ENCODE assay signal across 40 cellular contexts in genomic region chr10:64062793-64063192, GRCh38.
"Had no signal": no experiment of that assay in that cellular context is flagged by ENCODE, and none has a peak within 500 bp of the region (broad histone marks: within the 10 kb centered on the region; RNA-seq: fewer than 3 reads in every experiment).

No MANE protein-coding gene starts in this region.

- H3K27me3 ChIP-seq: adrenal gland, ascending aorta, body of pancreas, brain microvascular endothelial cell, breast epithelium, cardiac muscle cell had no signal

- H3K36me3 ChIP-seq: adrenal gland, ascending aorta, brain microvascular endothelial cell, breast epithelium, cardiac muscle cell had no signal

- H3K27ac ChIP-seq: adrenal gland, ascending aorta, body of pancreas, brain microvascular endothelial cell, breast epithelium, cardiac muscle cell had no signal

- ATAC-seq: activated naive CD4-positive, alpha-beta T cell treated with anti-CD3 and anti-CD28 coated beads, Interleukin-2, amount 50 U/mL, for 72 hours; activated naive CD8-positive, alpha-beta T cell treated with anti-CD3 and anti-CD28 coated beads, Interleukin-2, amount 50 U/mL, for 24 hours; activated T-cell treated with anti-CD3 and anti-CD28 coated beads, Interleukin-2, amount 50 U/mL, for 4 hours; activated T-cell treated with anti-CD3 and anti-CD28 coated beads, Interleukin-2, amount 50 U/mL, for 72 hours; activated T-helper 17 cell treated with anti-CD3 and anti-CD28 coated beads, Interleukin-2, amount 50 U/mL, for 72 hours; body of pancreas had no signal

- FAIRE-seq: astrocyte, bronchial epithelial cell had no signal

- H3K4me1 ChIP-seq: body of pancreas, breast epithelium had no signal

- H3K4me1 Mint-ChIP-seq: activated naive CD4-positive, alpha-beta T cell treated with anti-CD3 and anti-CD28 coated beads, Interleukin-2, amount 10 ng/mL, durations not matched to agents 7 days and 5 days; activated naive CD4-positive, alpha-beta T cell treated with anti-CD3 and anti-CD28 coated beads, Interleukin-2, amount 50 U/mL, for 24 hours; activated naive CD8-positive, alpha-beta T cell treated with anti-CD3 and anti-CD28 coated beads for 36 hours; activated naive CD8-positive, alpha-beta T cell treated with anti-CD3 and anti-CD28 coated beads, Interleukin-2, amount 10 ng/mL, durations not matched to agents 7 days and 5 days; activated naive CD8-positive, alpha-beta T cell treated with anti-CD3 and anti-CD28 coated beads, Interleukin-2, amount 50 U/mL, for 24 hours; activated T-helper 17 cell treated with anti-CD3 and anti-CD28 coated beads, Interleukin-2, amount 50 U/mL, for 72 hours; central memory CD8-positive, alpha-beta T cell had no signal

- H3K36me3 Mint-ChIP-seq: activated naive CD4-positive, alpha-beta T cell treated with anti-CD3 and anti-CD28 coated beads, Interleukin-2, amount 10 ng/mL, durations not matched to agents 7 days and 5 days; activated naive CD4-positive, alpha-beta T cell treated with anti-CD3 and anti-CD28 coated beads, Interleukin-2, amount 50 U/mL, for 24 hours; activated naive CD4-positive, alpha-beta T cell treated with anti-CD3 and anti-CD28 coated beads, Interleukin-2, amount 50 U/mL, for 72 hours; activated naive CD8-positive, alpha-beta T cell; activated naive CD8-positive, alpha-beta T cell treated with anti-CD3 and anti-CD28 coated beads for 36 hours; activated naive CD8-positive, alpha-beta T cell treated with anti-CD3 and anti-CD28 coated beads, Interleukin-2, amount 10 ng/mL, durations not matched to agents 7 days and 5 days; brain had no signal

- H3K9me3 ChIP-seq: adrenal gland, ascending aorta, body of pancreas, breast epithelium had no signal

- H3K27ac Mint-ChIP-seq: activated naive CD4-positive, alpha-beta T cell treated with anti-CD3 and anti-CD28 coated beads for 36 hours; activated naive CD4-positive, alpha-beta T cell treated with anti-CD3 and anti-CD28 coated beads, Interleukin-2, amount 10 ng/mL, durations not matched to agents 7 days and 5 days; activated naive CD4-positive, alpha-beta T cell treated with anti-CD3 and anti-CD28 coated beads, Interleukin-2, amount 50 U/mL, for 24 hours; activated naive CD4-positive, alpha-beta T cell treated with anti-CD3 and anti-CD28 coated beads, Interleukin-2, amount 50 U/mL, for 72 hours; activated naive CD8-positive, alpha-beta T cell; activated naive CD8-positive, alpha-beta T cell treated with anti-CD3 and anti-CD28 coated beads for 36 hours; activated naive CD8-positive, alpha-beta T cell treated with anti-CD3 and anti-CD28 coated beads, Interleukin-2, amount 10 ng/mL, durations not matched to agents 7 days and 5 days; activated naive CD8-positive, alpha-beta T cell treated with anti-CD3 and anti-CD28 coated beads, Interleukin-2, amount 50 U/mL, for 24 hours; activated T-cell treated with anti-CD3 and anti-CD28 coated beads, Interleukin-2, amount 50 U/mL, for 24 hours; activated T-cell treated with anti-CD3 and anti-CD28 coated beads, Interleukin-2, amount 50 U/mL, for 72 hours; activated T-helper 1 cell treated with anti-CD3 and anti-CD28 coated beads, Interleukin-12 subunit alpha, Interleukin-12 subunit beta, Interleukin-2, Interleukin-4 antibody, amounts not matched to agents 30 ng/mL and 10 ng/mL and 1 ng/mL, durations not matched to agents 14 hours and 24 hours and 36 hours; activated T-helper 17 cell treated with anti-CD3 and anti-CD28 coated beads, Interleukin-2, amount 50 U/mL, for 72 hours; activated T-helper 2 cell treated with anti-CD3 and anti-CD28 coated beads, Interferon-gamma antibody, Interleukin-2, Interleukin-4, amounts not matched to agents 10 μg/mL and 5 μg/mL and 100 μg/mL, durations not matched to agents 14 hours and 24 hours and 36 hours; brain had no signal

- H3K4me3 ChIP-seq: adrenal gland, ascending aorta, body of pancreas, breast epithelium, cardiac muscle cell had no signal

- H3K27me3 Mint-ChIP-seq: activated naive CD4-positive, alpha-beta T cell treated with anti-CD3 and anti-CD28 coated beads, Interleukin-2, amount 10 ng/mL, durations not matched to agents 7 days and 5 days; activated naive CD4-positive, alpha-beta T cell treated with anti-CD3 and anti-CD28 coated beads, Interleukin-2, amount 50 U/mL, for 24 hours; activated T-cell treated with anti-CD3 and anti-CD28 coated beads, Interleukin-2, amount 50 U/mL, for 24 hours; central memory CD8-positive, alpha-beta T cell had no signal

- H3K4me3 Mint-ChIP-seq: activated naive CD4-positive, alpha-beta T cell treated with anti-CD3 and anti-CD28 coated beads for 36 hours; activated naive CD4-positive, alpha-beta T cell treated with anti-CD3 and anti-CD28 coated beads, Interleukin-2, amount 10 ng/mL, durations not matched to agents 7 days and 5 days; activated naive CD4-positive, alpha-beta T cell treated with anti-CD3 and anti-CD28 coated beads, Interleukin-2, amount 50 U/mL, for 24 hours; activated naive CD8-positive, alpha-beta T cell; activated naive CD8-positive, alpha-beta T cell treated with anti-CD3 and anti-CD28 coated beads for 36 hours; activated naive CD8-positive, alpha-beta T cell treated with anti-CD3 and anti-CD28 coated beads, Interleukin-2, amount 10 ng/mL, durations not matched to agents 7 days and 5 days; activated naive CD8-positive, alpha-beta T cell treated with anti-CD3 and anti-CD28 coated beads, Interleukin-2, amount 50 U/mL, for 24 hours; activated T-cell treated with anti-CD3 and anti-CD28 coated beads, Interleukin-2, amount 50 U/mL, for 24 hours; activated T-cell treated with anti-CD3 and anti-CD28 coated beads, Interleukin-2, amount 50 U/mL, for 4 hours; activated T-cell treated with anti-CD3 and anti-CD28 coated beads, Interleukin-2, amount 50 U/mL, for 72 hours; activated T-helper 1 cell treated with anti-CD3 and anti-CD28 coated beads, Interleukin-12 subunit alpha, Interleukin-12 subunit beta, Interleukin-2, Interleukin-4 antibody, amounts not matched to agents 30 ng/mL and 10 ng/mL and 1 ng/mL, durations not matched to agents 14 hours and 24 hours and 36 hours; activated T-helper 17 cell treated with anti-CD3 and anti-CD28 coated beads, Interleukin-2, amount 50 U/mL, for 72 hours; brain; central memory CD8-positive, alpha-beta T cell had no signal

- H3K9me3 Mint-ChIP-seq: activated naive CD4-positive, alpha-beta T cell treated with anti-CD3 and anti-CD28 coated beads for 36 hours; activated naive CD4-positive, alpha-beta T cell treated with anti-CD3 and anti-CD28 coated beads, Interleukin-2, amount 10 ng/mL, durations not matched to agents 7 days and 5 days; activated naive CD4-positive, alpha-beta T cell treated with anti-CD3 and anti-CD28 coated beads, Interleukin-2, amount 50 U/mL, for 24 hours; activated naive CD4-positive, alpha-beta T cell treated with anti-CD3 and anti-CD28 coated beads, Interleukin-2, amount 50 U/mL, for 72 hours; activated naive CD8-positive, alpha-beta T cell treated with anti-CD3 and anti-CD28 coated beads for 36 hours; activated naive CD8-positive, alpha-beta T cell treated with anti-CD3 and anti-CD28 coated beads, Interleukin-2, amount 10 ng/mL, durations not matched to agents 7 days and 5 days; activated naive CD8-positive, alpha-beta T cell treated with anti-CD3 and anti-CD28 coated beads, Interleukin-2, amount 50 U/mL, for 24 hours; activated T-cell treated with anti-CD3 and anti-CD28 coated beads, Interleukin-2, amount 50 U/mL, for 24 hours; activated T-cell treated with anti-CD3 and anti-CD28 coated beads, Interleukin-2, amount 50 U/mL, for 4 hours; activated T-cell treated with anti-CD3 and anti-CD28 coated beads, Interleukin-2, amount 50 U/mL, for 72 hours; activated T-helper 1 cell treated with anti-CD3 and anti-CD28 coated beads, Interleukin-12 subunit alpha, Interleukin-12 subunit beta, Interleukin-2, Interleukin-4 antibody, amounts not matched to agents 30 ng/mL and 10 ng/mL and 1 ng/mL, durations not matched to agents 14 hours and 24 hours and 36 hours; activated T-helper 17 cell treated with anti-CD3 and anti-CD28 coated beads, Interleukin-2, amount 50 U/mL, for 72 hours; activated T-helper 2 cell treated with anti-CD3 and anti-CD28 coated beads, Interferon-gamma antibody, Interleukin-2, Interleukin-4, amounts not matched to agents 10 μg/mL and 5 μg/mL and 100 μg/mL, durations not matched to agents 14 hours and 24 hours and 36 hours; brain; central memory CD8-positive, alpha-beta T cell had no signal

- DNase-seq: activated effector memory CD4-positive, alpha-beta T cell treated with anti-CD3 and anti-CD28 coated beads, Interleukin-2, amount 50 U/mL, for 16 hours; activated effector memory CD4-positive, alpha-beta T cell treated with Interleukin-2 at 50 U/mL for 16 hours; activated gamma-delta T cell; activated gamma-delta T cell treated with Interleukin-2 at 50 U/mL for 16 hours; activated naive CD4-positive, alpha-beta T cell; activated naive CD4-positive, alpha-beta T cell treated with anti-CD3 and anti-CD28 coated beads for 36 hours; activated naive CD4-positive, alpha-beta T cell treated with anti-CD3 and anti-CD28 coated beads, Interleukin-2, amount 10 ng/mL, durations not matched to agents 7 days and 5 days; activated naive CD4-positive, alpha-beta T cell treated with anti-CD3 and anti-CD28 coated beads, Interleukin-2, amount 50 U/mL, for 16 hours; activated naive CD4-positive, alpha-beta T cell treated with Interleukin-2 at 50 U/mL for 16 hours; activated naive CD8-positive, alpha-beta T cell treated with anti-CD3 and anti-CD28 coated beads for 36 hours; activated naive CD8-positive, alpha-beta T cell treated with anti-CD3 and anti-CD28 coated beads, Interleukin-2, amount 10 ng/mL, durations not matched to agents 7 days and 5 days; activated naive CD8-positive, alpha-beta T cell treated with anti-CD3 and anti-CD28 coated beads, Interleukin-2, amount 50 U/mL, for 24 hours; activated T-cell treated with anti-CD3 and anti-CD28 coated beads, Interleukin-2, amount 50 U/mL, for 1 hour; activated T-cell treated with anti-CD3 and anti-CD28 coated beads, Interleukin-2, amount 50 U/mL, for 24 hours; activated T-cell treated with anti-CD3 and anti-CD28 coated beads, Interleukin-2, amount 50 U/mL, for 4 hours; activated T-cell treated with anti-CD3 and anti-CD28 coated beads, Interleukin-2, amount 50 U/mL, for 48 hours; activated T-cell treated with anti-CD3 and anti-CD28 coated beads, Interleukin-2, amount 50 U/mL, for 72 hours; adrenal gland; amniotic stem cell; amygdala; anterior cingulate cortex; aorta; body of pancreas; brain microvascular endothelial cell; caudate nucleus; central memory CD4-positive, alpha-beta T cell; cerebellar nuclear complex had no signal
